22 cellular contexts compared by ENCODE assay signal in genomic region chr1:165892935-165893334, GRCh38.
DNase-seq lines count a peak whose midpoint lies in the region; ATAC-seq and TF ChIP-seq lines count a peak whose summit lies in the region.
"Had no signal": no experiment of that assay in that cellular context is flagged by ENCODE, and none has a peak within 500 bp of the region (broad histone marks: within the 10 kb centered on the region; RNA-seq: fewer than 3 reads in every experiment).

No MANE protein-coding gene starts in this region.

- peaks cover 51% of the 10 kb centered on the region for H3K36me3 Mint-ChIP-seq in endothelial cell (ENCODE audit: low read depth, unreplicated experiment)
- peaks cover 75% of the 10 kb centered on the region for H3K36me3 Mint-ChIP-seq in stimulated activated effector memory CD8-positive, alpha-beta T cell treated with anti-CD3 and anti-CD28 coated beads, Interleukin-12 subunit alpha, Interleukin-12 subunit beta, amount 100 ng/mL, for 72 hours

- intact Hi-C loops in left ventricle myocardium superior (cut with micrococcal nuclease): no loop called here
- intact Hi-C loops in Panc1 (cut with micrococcal nuclease; ENCODE audit: unreplicated experiment): no loop called here

- H3K4me3 ChIP-seq in right atrium auricular region: no peak overlapping the region
- no peak overlapping the region for H3K4me3 ChIP-seq in Panc1 (ENCODE audit: low read depth in 2 of 2, low read length in 2 of 2)
- H3K4me3 ChIP-seq: GM23248 had no signal

- DNase-seq in left ventricle myocardium superior (no peak), right atrium auricular region (ENCODE audit: low spot score) (no peak), Panc1 (ENCODE audit: low read depth, low spot score) (no peak), endothelial cell (ENCODE audit: low spot score) (no peak), SW480 (ENCODE audit: low spot score) (no peak), DMS53 treated with DMSO at 0.1 percent for 48 hours (lab: John Stamatoyannopoulos, UW; ENCODE audit: unreplicated experiment) (no peak)
- DNase-seq in stimulated activated effector memory CD8-positive, alpha-beta T cell treated with anti-CD3 and anti-CD28 coated beads, Interleukin-12 subunit alpha, Interleukin-12 subunit beta, amount 100 ng/mL, for 72 hours (ENCODE audit: low spot score in 2 of 2): no peak
- DNase-seq: DMS79; HCEC 1CT; Kasumi-1; NCI-H1694; NCI-H2081; NCI-H2171; NCI-H345; NCI-H524; NCI-H774; NK-92 treated with Interleukin-12 subunit alpha and Interleukin-12 subunit beta, amount 100 ng/mL, for 24 hours had no signal

- H3K27ac Mint-ChIP-seq in endothelial cell (ENCODE audit: unreplicated experiment): peak overlapping the region; percentile 15
- H3K27ac Mint-ChIP-seq in stimulated activated effector memory CD8-positive, alpha-beta T cell treated with anti-CD3 and anti-CD28 coated beads, Interleukin-12 subunit alpha, Interleukin-12 subunit beta, amount 100 ng/mL, for 72 hours: peak overlapping the region; percentile 69
- H3K27ac Mint-ChIP-seq: B cell, IgD-negative memory B cell had no signal

- H3K4me3 Mint-ChIP-seq in endothelial cell (ENCODE audit: unreplicated experiment): no peak overlapping the region
- H3K4me3 Mint-ChIP-seq in stimulated activated effector memory CD8-positive, alpha-beta T cell treated with anti-CD3 and anti-CD28 coated beads, Interleukin-12 subunit alpha, Interleukin-12 subunit beta, amount 100 ng/mL, for 72 hours: no peak overlapping the region
- H3K4me3 Mint-ChIP-seq: B cell, CD14-positive monocyte, IgD-negative memory B cell had no signal

- H3K27me3 Mint-ChIP-seq in endothelial cell (ENCODE audit: unreplicated experiment): peaks cover 5% of the 10 kb centered on the region
- H3K27me3 Mint-ChIP-seq: B cell, IgD-negative memory B cell had no signal

- H3K27ac ChIP-seq in right atrium auricular region (no peak overlapping the region), Panc1 (ENCODE audit: low read length) (no peak overlapping the region)

- H3K27me3 ChIP-seq in right atrium auricular region: no peaks in the 10 kb centered on the region
- no peaks in the 10 kb centered on the region for H3K27me3 ChIP-seq in Panc1 (ENCODE audit: control insufficient read depth, insufficient read depth, low read length)

- TSS peak; percentile 29 for BruUV-seq in Panc1 (replicated peaks; lab: Mats Ljungman, UMichigan)

- no peaks in the 10 kb centered on the region for H3K9me3 ChIP-seq in right atrium auricular region
- no peaks in the 10 kb centered on the region for H3K9me3 ChIP-seq in Panc1 (ENCODE audit: control insufficient read depth, insufficient read depth, low read depth, low read length)

- H3K4me1 Mint-ChIP-seq in endothelial cell (ENCODE audit: unreplicated experiment): peaks cover 25% of the 10 kb centered on the region
- peaks cover 26% of the 10 kb centered on the region for H3K4me1 Mint-ChIP-seq in stimulated activated effector memory CD8-positive, alpha-beta T cell treated with anti-CD3 and anti-CD28 coated beads, Interleukin-12 subunit alpha, Interleukin-12 subunit beta, amount 100 ng/mL, for 72 hours
- H3K4me1 Mint-ChIP-seq: B cell, CD14-positive monocyte, IgD-negative memory B cell had no signal

- no peaks in the 10 kb centered on the region for H3K9me3 Mint-ChIP-seq in endothelial cell (ENCODE audit: unreplicated experiment)
- no peaks in the 10 kb centered on the region for H3K9me3 Mint-ChIP-seq in stimulated activated effector memory CD8-positive, alpha-beta T cell treated with anti-CD3 and anti-CD28 coated beads, Interleukin-12 subunit alpha, Interleukin-12 subunit beta, amount 100 ng/mL, for 72 hours
- H3K9me3 Mint-ChIP-seq: CD14-positive monocyte, IgD-negative memory B cell had no signal

- H3K4me1 ChIP-seq in right atrium auricular region (peaks cover 0 to 38% of the 10 kb centered on the region in 2 donors), Panc1 (ENCODE audit: control insufficient read depth, insufficient read depth, low read length) (no peaks in the 10 kb centered on the region)

- no peak for TF ChIP-seq CTCF in right atrium auricular region (IDR thresholded peaks at IDR 0.05)
- no peak for TF ChIP-seq CTCF in Panc1 (IDR thresholded peaks at IDR 0.05)
- no peak for TF ChIP-seq CTCF in endothelial cell (IDR thresholded peaks at IDR 0.05; ENCODE audit: unreplicated experiment)

- in situ Hi-C loops in Panc1 (cut with HindIII; ENCODE audit: low pct_unique_long_range_greater_than_20kb, low sequenced_read_pairs): no loop called here

- CTCF ChIA-PET in Panc1 (lab: Charles Lee): no interaction called here

- ATAC-seq in left ventricle myocardium superior (peak; percentile 66), Panc1 (no peak), GM21360 (IDR thresholded peaks at IDR 0.05; ENCODE audit: unreplicated experiment) (no peak)
- no peak for ATAC-seq in stimulated activated effector memory CD8-positive, alpha-beta T cell treated with anti-CD3 and anti-CD28 coated beads, Interleukin-12 subunit alpha, Interleukin-12 subunit beta, amount 100 ng/mL, for 72 hours

- POLR2A ChIA-PET in Panc1 (lab: Charles Lee): no interaction called here

- H3K36me3 ChIP-seq in right atrium auricular region: peaks cover 14% of the 10 kb centered on the region
- H3K36me3 ChIP-seq in Panc1 (ENCODE audit: control insufficient read depth, insufficient read depth, low read length): peaks cover 13% of the 10 kb centered on the region
